ENCODE assay signal across 20 cellular contexts in genomic region chr7:12794722-12795302, GRCh38.
DNase-seq lines count a peak whose midpoint lies in the region; ATAC-seq, FAIRE-seq and TF ChIP-seq lines count a peak whose summit lies in the region.
"Had no signal": no experiment of that assay in that cellular context is flagged by ENCODE, and none has a peak within 500 bp of the region (broad histone marks: within the 10 kb centered on the region; RNA-seq: fewer than 3 reads in every experiment).

No MANE protein-coding gene starts in this region.

- no peak overlapping the region for H3K56ac ChIP-seq in H1 (replicated peaks; ENCODE audit: insufficient read length, low read depth, low read length)

- H2BK20ac ChIP-seq in H1 (ENCODE audit: low read length): no peak overlapping the region

- H3K4me3 ChIP-seq in HepG2 (replicated peaks in 1 of 3; ENCODE audit: insufficient read depth in 1 of 3, low read depth in 2 of 3, low read length in 3 of 3) (no peak overlapping the region), right lobe of liver (no peak overlapping the region), H1 (ENCODE audit: extremely low read depth in 1 of 4, insufficient read depth in 2 of 4, low read depth in 3 of 4, low read length in 4 of 4) (no peak overlapping the region)
- H3K4me3 ChIP-seq: A549 had no signal

- no peak overlapping the region for H4K8ac ChIP-seq in H1 (ENCODE audit: extremely low read depth, insufficient read depth, low read length)

- H3K4me1 ChIP-seq in HepG2 (ENCODE audit: insufficient read depth, low read length): no peaks in the 10 kb centered on the region
- H3K4me1 ChIP-seq in right lobe of liver: no peaks in the 10 kb centered on the region
- H3K4me1 ChIP-seq in H1 (replicated peaks in 1 of 4; ENCODE audit: control insufficient read depth in 3 of 4, insufficient read depth in 4 of 4, low read length in 3 of 4): no peaks in the 10 kb centered on the region
- H3K4me1 ChIP-seq: A549 had no signal

- H3K27me3 ChIP-seq in HepG2 (ENCODE audit: control insufficient read depth in 1 of 2, insufficient read depth in 2 of 2, low read length in 2 of 2) (no peaks in the 10 kb centered on the region), right lobe of liver (no peaks in the 10 kb centered on the region), H1 (replicated peaks in 1 of 4; ENCODE audit: control insufficient read depth in 3 of 4, extremely low read depth in 1 of 4, insufficient read depth in 3 of 4, low read length in 3 of 4) (no peaks in the 10 kb centered on the region)

- FAIRE-seq in HepG2 (lab: Jason Lieb, UNC) (no peak), H1 (lab: Jason Lieb, UNC) (no peak)
- FAIRE-seq: A549, D721Med, G401.6, GM12891, GM19239 had no signal

- H3K9me3 ChIP-seq in HepG2 (ENCODE audit: low read length) (no peaks in the 10 kb centered on the region), right lobe of liver (no peaks in the 10 kb centered on the region), H1 (ENCODE audit: insufficient read depth in 2 of 2, low read depth in 1 of 2, low read length in 1 of 2) (no peaks in the 10 kb centered on the region)
- H3K9me3 ChIP-seq: A549, Caco-2 had no signal

- peak overlapping the region; percentile 65 for H4K91ac ChIP-seq in H1 (replicated peaks; ENCODE audit: insufficient read length, low read length)

- H3K27ac Mint-ChIP-seq in natural killer cell treated with Interleukin-12 subunit alpha and Interleukin-12 subunit beta and Interleukin-15 and Interleukin-18, amount 100 ng/mL, for 72 hours: no peak overlapping the region
- H3K27ac Mint-ChIP-seq in chondrocyte (ENCODE audit: unreplicated experiment): no peak overlapping the region
- H3K27ac Mint-ChIP-seq: CD4-positive, alpha-beta T cell; HFFc6 had no signal

- H2AK5ac ChIP-seq in H1 (ENCODE audit: low read depth, low read length): no peak overlapping the region

- no peaks in the 10 kb centered on the region for H3K4me1 Mint-ChIP-seq in natural killer cell treated with Interleukin-12 subunit alpha and Interleukin-12 subunit beta and Interleukin-15 and Interleukin-18, amount 100 ng/mL, for 72 hours (ENCODE audit: low read depth in 2 of 2)
- no peaks in the 10 kb centered on the region for H3K4me1 Mint-ChIP-seq in chondrocyte (ENCODE audit: low read depth)

- no peaks in the 10 kb centered on the region for H3K27me3 Mint-ChIP-seq in natural killer cell treated with Interleukin-12 subunit alpha and Interleukin-12 subunit beta and Interleukin-15 and Interleukin-18, amount 100 ng/mL, for 72 hours
- no peaks in the 10 kb centered on the region for H3K27me3 Mint-ChIP-seq in chondrocyte (ENCODE audit: low read depth)
- H3K27me3 Mint-ChIP-seq: CD4-positive, alpha-beta T cell had no signal

- intact Hi-C loops in HepG2 (cut with micrococcal nuclease; ENCODE audit: unreplicated experiment): no loop called here
- intact Hi-C loops in right lobe of liver (cut with DNase I): no loop called here
- intact Hi-C loops in left ventricle myocardium superior (cut with micrococcal nuclease): no loop called here

- CTCF ChIA-PET in HepG2 (lab: Yijun Ruan, JAX; ENCODE audit: low intra/inter-chr PET ratio, low total read pairs) (no interaction called here), H1 (lab: Charles Lee; ENCODE audit: partially characterized antibody) (no interaction called here)

- no peaks in the 10 kb centered on the region for H3K36me3 Mint-ChIP-seq in natural killer cell treated with Interleukin-12 subunit alpha and Interleukin-12 subunit beta and Interleukin-15 and Interleukin-18, amount 100 ng/mL, for 72 hours
- H3K36me3 Mint-ChIP-seq in chondrocyte (ENCODE audit: low read depth): no peaks in the 10 kb centered on the region

- H3K79me1 ChIP-seq in H1 (ENCODE audit: low read depth, low read length): no peaks in the 10 kb centered on the region

- TF ChIP-seq RAD21 in HepG2 (CRISPR knock-in tag; IDR thresholded peaks at IDR 0.05) (no peak), H1 (IDR thresholded peaks at IDR 0.05 in 1 of 2, conservative IDR thresholded peaks at IDR 0.05 in 1 of 2; ENCODE audit: low read depth in 2 of 2, low read length in 2 of 2) (no peak)

- no peak overlapping the region for H2AFZ ChIP-seq in HepG2 (ENCODE audit: low read length)
- H2AFZ ChIP-seq in H1 (ENCODE audit: low read length): no peak overlapping the region; the same call in 1 of the 2 replicates

- H3K79me2 ChIP-seq in HepG2 (ENCODE audit: insufficient read depth, low read length) (no peaks in the 10 kb centered on the region), H1 (ENCODE audit: control insufficient read depth in 1 of 2, insufficient read depth in 2 of 2, low read length in 2 of 2) (no peaks in the 10 kb centered on the region)

- no peak overlapping the region; the same call in 1 of the 2 replicates for H2BK5ac ChIP-seq in H1 (ENCODE audit: low read depth, low read length)

- H3K27ac ChIP-seq in HepG2 (ENCODE audit: extremely low read length, insufficient read depth, low read length) (no peak overlapping the region), right lobe of liver (no peak overlapping the region), H1 (ENCODE audit: low read depth, low read length) (no peak overlapping the region)
- H3K27ac ChIP-seq: 22Rv1, C4-2B had no signal

- BruUV-seq in HepG2 (replicated peaks; lab: Mats Ljungman, UMichigan): no TSS peak

- H3K23ac ChIP-seq in H1 (ENCODE audit: insufficient read length): no peak overlapping the region

- POLR2A ChIA-PET in HepG2 (lab: Yijun Ruan, JAX) (no interaction called here), H1 (lab: Charles Lee; ENCODE audit: partially characterized antibody) (no interaction called here)

- no peaks in the 10 kb centered on the region for H3K36me3 ChIP-seq in HepG2 (replicated peaks in 1 of 2; ENCODE audit: control insufficient read depth in 1 of 2, insufficient read depth in 2 of 2, low read length in 2 of 2)
- H3K36me3 ChIP-seq in right lobe of liver: no peaks in the 10 kb centered on the region
- H3K36me3 ChIP-seq in H1 (ENCODE audit: control insufficient read depth in 2 of 4, insufficient read depth in 4 of 4, low read length in 3 of 4): no peaks in the 10 kb centered on the region

- peaks cover 4% of the 10 kb centered on the region for H3K23me2 ChIP-seq in H1 (ENCODE audit: low read depth, low read length)

- in situ Hi-C loops in HepG2 (cut with HindIII; ENCODE audit: extremely low pct_ligation_motif_present, low pct_unique_long_range_greater_than_20kb): no loop called here

- TF ChIP-seq POLR2A in HepG2 (IDR thresholded peaks at IDR 0.05; ENCODE audit: insufficient read depth in 1 of 2, low read depth in 2 of 2, low read length in 2 of 2) (no peak), right lobe of liver (IDR thresholded peaks at IDR 0.05) (no peak), H1 (IDR thresholded peaks at IDR 0.05; ENCODE audit: control extremely low read depth in 1 of 2, low read depth in 2 of 2, low read length in 2 of 2) (no peak)

- 48% methylated on average over 3 of the region's 3 CpGs for WGBS in HepG2 (ENCODE audit: low lambda C conversion rate)
- 93% methylated on average over 3 of the region's 3 CpGs for WGBS in right lobe of liver (ENCODE audit: insufficient coverage, low coverage, low lambda C conversion rate, missing lambda C conversion rate)
- WGBS in H1 (ENCODE audit: extremely low coverage in 1 of 2, insufficient coverage in 1 of 2, insufficient read length in 1 of 2, insufficient replicate concordance in 2 of 2, low coverage in 1 of 2, low lambda C conversion rate in 2 of 2, missing lambda C conversion rate in 1 of 2), 2 experiments: 93% methylated on average over 3 of the region's 3 CpGs; no CpG with 5 or more reads in 1 of the 2 experiments

- peak overlapping the region; percentile 80; the same call in 1 of the 2 replicates for H2BK12ac ChIP-seq in H1 (ENCODE audit: low read depth, low read length)

- H3K4me2 ChIP-seq in HepG2 (ENCODE audit: low read depth, low read length) (no peak overlapping the region), H1 (ENCODE audit: insufficient read depth in 1 of 2, low read depth in 2 of 2, low read length in 2 of 2) (no peak overlapping the region)
- H3K4me2 ChIP-seq: A549 had no signal

- TF ChIP-seq CTCF in HepG2 (CRISPR knock-in tag; IDR thresholded peaks at IDR 0.05) (no peak), right lobe of liver (IDR thresholded peaks at IDR 0.05) (no peak), H1 (IDR thresholded peaks at IDR 0.05; ENCODE audit: control extremely low read depth in 1 of 3, insufficient read depth in 1 of 3, low read depth in 1 of 3, low read length in 3 of 3) (no peak), chondrocyte (IDR thresholded peaks at IDR 0.05) (no peak)

- H4K20me1 ChIP-seq in HepG2 (ENCODE audit: insufficient read depth, low read length): no peaks in the 10 kb centered on the region
- no peaks in the 10 kb centered on the region for H4K20me1 ChIP-seq in H1 (replicated peaks in 1 of 2; ENCODE audit: control insufficient read depth in 1 of 2, insufficient read depth in 2 of 2, low read length in 2 of 2)

- no peak overlapping the region for H3K4ac ChIP-seq in H1 (replicated peaks; ENCODE audit: insufficient read length, low read depth, low read length)

- DNase-seq in HepG2 (ENCODE audit: low spot score): no peak
- no peak for DNase-seq in right lobe of liver
- no peak for DNase-seq in H1 (ENCODE audit: low read depth in 1 of 2, low spot score in 2 of 2)
- no peak for DNase-seq in natural killer cell treated with Interleukin-12 subunit alpha and Interleukin-12 subunit beta and Interleukin-15 and Interleukin-18, amount 100 ng/mL, for 72 hours (ENCODE audit: low spot score)
- DNase-seq in chondrocyte (ENCODE audit: low spot score): no peak
- no peak for DNase-seq in left ventricle myocardium superior
- no peak for DNase-seq in iPS-NIHi7 (ENCODE audit: extremely low spot score)
- DNase-seq: AML-193; Caco-2; CD4-positive, alpha-beta T cell; H7; HFFc6 had no signal

- ATAC-seq in HepG2 (no peak), right lobe of liver (no peak), left ventricle myocardium superior (no peak)
- ATAC-seq in natural killer cell treated with Interleukin-12 subunit alpha and Interleukin-12 subunit beta and Interleukin-15 and Interleukin-18, amount 100 ng/mL, for 72 hours: peak; percentile 43 to 48
- ATAC-seq: A549, HCT116 had no signal

- no peak overlapping the region for H3K14ac ChIP-seq in H1 (ENCODE audit: insufficient read length)

- no peak overlapping the region for H2BK15ac ChIP-seq in H1 (ENCODE audit: low read length)

- H3K18ac ChIP-seq in H1 (ENCODE audit: extremely low read depth, low read length): no peak overlapping the region; the same call in 1 of the 2 replicates

- no peak overlapping the region for H3K4me3 Mint-ChIP-seq in natural killer cell treated with Interleukin-12 subunit alpha and Interleukin-12 subunit beta and Interleukin-15 and Interleukin-18, amount 100 ng/mL, for 72 hours
- no peak overlapping the region for H3K4me3 Mint-ChIP-seq in chondrocyte (ENCODE audit: unreplicated experiment)
- H3K4me3 Mint-ChIP-seq: CD4-positive, alpha-beta T cell; HFFc6 had no signal

- H4K5ac ChIP-seq in H1 (ENCODE audit: insufficient read length, low read depth, low read length): no peak overlapping the region

- no peaks in the 10 kb centered on the region for H3K9me3 Mint-ChIP-seq in natural killer cell treated with Interleukin-12 subunit alpha and Interleukin-12 subunit beta and Interleukin-15 and Interleukin-18, amount 100 ng/mL, for 72 hours
- H3K9me3 Mint-ChIP-seq in chondrocyte (ENCODE audit: low read depth): no peaks in the 10 kb centered on the region
- H3K9me3 Mint-ChIP-seq: CD4-positive, alpha-beta T cell; HFFc6 had no signal

- H3K9ac ChIP-seq in HepG2 (ENCODE audit: insufficient read depth, low read depth, low read length): no peak overlapping the region
- H3K9ac ChIP-seq in H1 (replicated peaks in 1 of 4; ENCODE audit: extremely low read depth in 1 of 4, low read depth in 3 of 4, low read length in 3 of 4): no peak overlapping the region

- H2BK120ac ChIP-seq in H1 (replicated peaks; ENCODE audit: low read depth, low read length): no peak overlapping the region

- TF ChIP-seq EP300 in HepG2 (IDR thresholded peaks at IDR 0.05; ENCODE audit: low read depth in 2 of 2, low read length in 2 of 2) (no peak), HepG2 (CRISPR knock-in tag; IDR thresholded peaks at IDR 0.05; ENCODE audit: borderline replicate concordance) (no peak), H1 (IDR thresholded peaks at IDR 0.05; ENCODE audit: borderline replicate concordance in 1 of 2, low read depth in 2 of 2, low read length in 2 of 2) (no peak)

Comparison
In these comparisons a context has a peak if more than half of its experiments do, and no peak if none do; other contexts are left out.
1. ATAC-seq: peak in natural killer cell treated with Interleukin-12 subunit alpha and Interleukin-12 subunit beta and Interleukin-15 and Interleukin-18, amount 100 ng/mL, for 72 hours (2 of 2); none in HepG2 (single experiment), right lobe of liver (0 of 4) and left ventricle myocardium superior (single experiment).